In the genomic region with DNA sequence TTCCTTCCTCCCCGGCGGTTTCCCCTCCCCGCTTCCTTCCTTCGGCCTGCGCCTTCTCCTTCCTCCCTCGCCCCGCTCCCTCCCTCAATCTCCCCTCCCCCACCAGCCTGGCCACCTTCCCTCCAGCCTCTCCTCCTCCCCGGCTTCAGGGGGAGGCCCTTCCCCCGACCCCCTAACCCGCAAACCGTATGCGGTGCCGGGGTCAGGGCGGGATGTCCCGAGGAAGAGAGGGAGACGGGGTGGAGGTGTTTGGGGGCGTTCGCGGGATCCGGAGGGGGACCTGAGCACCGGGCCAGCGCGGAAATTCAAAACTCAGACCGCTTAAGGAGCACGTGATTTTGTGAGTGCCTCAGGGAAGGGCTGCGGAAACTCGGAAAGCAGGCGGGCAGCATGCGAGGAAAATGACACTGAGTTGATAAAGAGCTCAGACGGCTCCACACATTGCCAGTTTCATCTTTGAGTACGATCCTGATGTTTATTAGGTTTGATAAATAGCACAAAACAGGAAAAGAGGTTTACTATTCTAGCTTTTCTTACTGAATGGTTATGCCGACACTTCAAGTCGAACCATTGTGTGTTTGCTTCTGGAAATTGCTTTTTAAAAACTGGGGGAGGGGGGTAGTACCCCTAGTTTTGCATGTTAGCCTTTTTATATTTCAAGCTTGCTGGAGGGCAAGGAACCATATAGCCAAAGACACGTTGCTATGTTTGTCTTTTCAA, we compare ENCODE assay signal across 8 cellular contexts. TPM values are rescaled to one million over a fixed set of nuclear protein-coding genes. Genes with fewer than 3 reads are reported as not detected.
DNase-seq lines count a peak whose midpoint lies in the region; ATAC-seq and TF ChIP-seq lines count a peak whose summit lies in the region.

No MANE protein-coding gene starts in this region.

- H3K36me3 ChIP-seq in ACC112 (ENCODE audit: insufficient read depth, low read length): no peaks in the 10 kb centered on the region
- no peaks in the 10 kb centered on the region for H3K36me3 ChIP-seq in vagina

- no peak for TF ChIP-seq POLR2A in vagina (IDR thresholded peaks at IDR 0.05)

- H3K9me3 Mint-ChIP-seq in natural killer cell: no peaks in the 10 kb centered on the region

- peak overlapping the region; percentile 47 for H2AFZ ChIP-seq in ACC112 (ENCODE audit: low read length, unreplicated experiment)

- TF ChIP-seq CTCF in natural killer cell (IDR thresholded peaks at IDR 0.05) (no peak), vagina (IDR thresholded peaks at IDR 0.05) (no peak)

- H3K9me3 ChIP-seq in vagina: no peaks in the 10 kb centered on the region

- peak overlapping the region; percentile 80 for H3K27ac ChIP-seq in ACC112 (ENCODE audit: low read depth, low read length)
- peak overlapping the region; percentile 93 for H3K27ac ChIP-seq in vagina

- H3K79me2 ChIP-seq in ACC112 (ENCODE audit: control insufficient read depth, insufficient read depth, low read length, unreplicated experiment): peaks cover 18% of the 10 kb centered on the region

- ATAC-seq in GM18909 (IDR thresholded peaks at IDR 0.05; ENCODE audit: poor library complexity, unreplicated experiment): peak; percentile 1
- peak; percentile 2 for ATAC-seq in esophagus mucosa
- no peak for ATAC-seq in natural killer cell
- no peak for ATAC-seq in GM21737 (IDR thresholded peaks at IDR 0.05; ENCODE audit: unreplicated experiment)

- H3K4me1 ChIP-seq in ACC112 (ENCODE audit: control insufficient read depth, insufficient read depth, low read length, unreplicated experiment): peaks cover 7% of the 10 kb centered on the region
- H3K4me1 ChIP-seq in vagina: peaks cover 17% of the 10 kb centered on the region

- H3K27ac Mint-ChIP-seq in natural killer cell: peak overlapping the region; percentile 73 to 93

- intact Hi-C loops in natural killer cell (cut with micrococcal nuclease) (loop anchor here (5.0 kb wide), 2 partner anchors 194 to 511 kb away; a partner anchor contains a TSS), vagina (cut with DNase I) (loop anchor here (10.0 kb wide), 1 partner anchor 703 kb away; no protein-coding TSS in a partner anchor)

- DNase-seq in NCI-H446 treated with DMSO at 0.1 percent for 48 hours (lab: John Stamatoyannopoulos, UW) (peak; percentile 18), natural killer cell (peak; percentile 31), vagina (ENCODE audit: extremely low spot score in 2 of 2) (no peak)
- DNase-seq in activated T-cell treated with anti-CD3 and anti-CD28 coated beads, Interleukin-2, amount 50 U/mL, for 1 hour: peak; percentile 39

- peaks cover 7 to 13% of the 10 kb centered on the region in 2 donors for H3K27me3 Mint-ChIP-seq in natural killer cell (ENCODE audit: low read depth in 2 of 2)

- peaks cover 50 to 59% of the 10 kb centered on the region in 2 donors for H3K4me1 Mint-ChIP-seq in natural killer cell

- peak overlapping the region; percentile 89 for H3K4me3 Mint-ChIP-seq in natural killer cell

- peak overlapping the region; percentile 94 for H3K4me3 ChIP-seq in ACC112 (ENCODE audit: low read depth, low read length)
- H3K4me3 ChIP-seq in vagina: peak overlapping the region; percentile 76 to 87

- H3K36me3 Mint-ChIP-seq in natural killer cell: no peaks in the 10 kb centered on the region

- H3K27me3 ChIP-seq in ACC112 (ENCODE audit: insufficient read depth, low read length) (no peaks in the 10 kb centered on the region), vagina (no peaks in the 10 kb centered on the region)

RNA-seq across cellular contexts. Expression of a gene that starts 5.4 kb away (rescaled TPM):
- total RNA-seq in esophagus mucosa (3.9 TPM), natural killer cell (100 to 1,000 TPM in 1 of 3 donors, 10 to 100 TPM in 2; 60.9 to 127 (median 82.1) TPM), vagina (14.2 TPM)

Comparison
In these comparisons a context has a peak if more than half of its experiments do, and no peak if none do; other contexts are left out.
1. ATAC-seq: peak in GM18909 (single experiment) and esophagus mucosa (single experiment); none in natural killer cell (0 of 3) and GM21737 (single experiment).
2. DNase-seq: peak in NCI-H446 treated with DMSO at 0.1 percent for 48 hours (single experiment), activated T-cell treated with anti-CD3 and anti-CD28 coated beads, Interleukin-2, amount 50 U/mL, for 1 hour (single experiment) and natural killer cell (single experiment); none in vagina (0 of 2).